12 cellular contexts compared by ENCODE assay signal in the genomic region with DNA sequence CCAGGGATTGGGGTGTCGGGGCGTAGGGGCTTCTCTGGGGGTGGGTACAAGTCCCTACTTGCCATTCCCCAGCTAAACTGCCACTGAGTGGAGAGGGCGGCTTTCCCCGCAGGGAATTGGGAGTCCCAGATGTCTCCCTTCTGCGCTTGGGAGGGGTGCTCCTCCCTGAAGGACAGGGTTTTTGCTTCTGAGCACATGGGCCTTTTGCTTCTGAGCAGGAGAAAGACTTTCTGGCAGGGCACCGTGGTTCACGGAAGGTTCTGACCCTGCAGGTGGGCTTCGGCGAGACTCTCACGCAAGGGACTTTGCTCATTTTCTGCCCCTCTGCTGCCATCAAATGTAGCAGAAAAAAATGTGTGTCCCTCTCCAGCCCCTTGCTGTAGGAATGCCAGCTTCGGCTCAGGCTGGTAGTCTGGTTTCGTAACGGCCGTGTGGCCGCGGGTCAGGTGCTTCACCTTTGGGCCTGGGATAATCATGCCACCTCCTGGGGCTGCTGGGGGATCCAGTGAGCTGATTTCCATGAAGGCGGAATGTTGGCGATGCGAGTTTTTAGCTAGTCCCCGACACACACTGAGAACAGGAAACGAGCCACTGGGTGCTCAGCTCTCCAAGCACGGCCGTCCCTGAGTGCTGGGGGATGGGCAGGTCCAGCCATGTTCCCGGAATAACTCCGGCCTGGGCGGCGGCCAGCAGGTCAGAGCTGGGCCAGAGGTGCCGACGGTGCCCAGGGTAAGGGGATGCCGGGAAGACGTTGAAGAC.
DNase-seq lines count a peak whose midpoint lies in the region; ATAC-seq and TF ChIP-seq lines count a peak whose summit lies in the region.
"Had no signal": no experiment of that assay in that cellular context is flagged by ENCODE, and none has a peak within 500 bp of the region (broad histone marks: within the 10 kb centered on the region; RNA-seq: fewer than 3 reads in every experiment).

No MANE protein-coding gene starts in this region.

- no peaks in the 10 kb centered on the region for H3K36me3 Mint-ChIP-seq in neural progenitor cell
- H3K36me3 Mint-ChIP-seq: memory B cell had no signal

- ATAC-seq in RWPE2 (ENCODE audit: low read depth) (peak; percentile 27; the same call in 1 of the 3 replicates), left cardiac atrium (peak; percentile 91 to 93)

- no peak overlapping the region for H3K27ac Mint-ChIP-seq in neural progenitor cell
- H3K27ac Mint-ChIP-seq: activated T-cell treated with anti-CD3 and anti-CD28 coated beads, Interleukin-2, amount 50 U/mL, for 24 hours; memory B cell had no signal

- H3K36me3 ChIP-seq in RWPE2 (ENCODE audit: low read depth) (no peaks in the 10 kb centered on the region), neural progenitor cell (no peaks in the 10 kb centered on the region)

- H3K27me3 ChIP-seq in RWPE2 (ENCODE audit: insufficient read depth, poor library complexity, severe bottlenecking) (no peaks in the 10 kb centered on the region), neural progenitor cell (no peaks in the 10 kb centered on the region)

- no peak overlapping the region for H3K27ac ChIP-seq in RWPE2 (ENCODE audit: poor library complexity, severe bottlenecking)
- no peak overlapping the region for H3K27ac ChIP-seq in neural progenitor cell

- no peaks in the 10 kb centered on the region for H3K9me3 ChIP-seq in RWPE2 (ENCODE audit: severe bottlenecking)
- H3K9me3 ChIP-seq in neural progenitor cell (ENCODE audit: low read depth): no peaks in the 10 kb centered on the region

- no peaks in the 10 kb centered on the region for H3K9me3 Mint-ChIP-seq in neural progenitor cell
- H3K9me3 Mint-ChIP-seq: activated T-cell treated with anti-CD3 and anti-CD28 coated beads, Interleukin-2, amount 50 U/mL, for 24 hours; memory B cell had no signal

- peaks cover 2% of the 10 kb centered on the region for H3K27me3 Mint-ChIP-seq in neural progenitor cell (ENCODE audit: insufficient read depth, low read depth)

- no peak overlapping the region for H3K9ac ChIP-seq in neural progenitor cell

- intact Hi-C loops in left cardiac atrium (cut with DNase I): no loop called here

- H3K4me3 Mint-ChIP-seq in neural progenitor cell: no peak overlapping the region
- H3K4me3 Mint-ChIP-seq: activated T-cell treated with anti-CD3 and anti-CD28 coated beads, Interleukin-2, amount 50 U/mL, for 24 hours; memory B cell had no signal

- H3K4me1 ChIP-seq in RWPE2 (ENCODE audit: insufficient read depth, poor library complexity, severe bottlenecking) (no peaks in the 10 kb centered on the region), neural progenitor cell (peaks cover 11% of the 10 kb centered on the region)

- H3K4me3 ChIP-seq in AG10803 (ENCODE audit: low read length): no peak overlapping the region
- H3K4me3 ChIP-seq in RWPE2 (ENCODE audit: severe bottlenecking): no peak overlapping the region
- H3K4me3 ChIP-seq in neural progenitor cell: no peak overlapping the region
- H3K4me3 ChIP-seq: smooth muscle cell had no signal

- DNase-seq in AG10803 (ENCODE audit: low read depth) (peak; percentile 6), RWPE2 (ENCODE audit: low spot score) (no peak), left cardiac atrium (peak; percentile 72), neural progenitor cell (ENCODE audit: low spot score) (peak; percentile 40), NAMALWA (ENCODE audit: low spot score) (no peak), COLO829 (ENCODE audit: low spot score) (no peak), mesenteric fat pad (ENCODE audit: low spot score) (no peak)
- DNase-seq in stimulated activated CD4-positive, alpha-beta T cell treated with anti-CD3 and anti-CD28 coated beads, Interleukin-2, amount 100 ng/mL, for 48 hours: no peak
- DNase-seq: activated T-cell treated with anti-CD3 and anti-CD28 coated beads, Interleukin-2, amount 50 U/mL, for 24 hours; NCI-H187 had no signal

- peak overlapping the region; percentile 34 for H2AFZ ChIP-seq in neural progenitor cell (replicated peaks)

- H3K79me2 ChIP-seq in neural progenitor cell (ENCODE audit: low read depth): no peaks in the 10 kb centered on the region

- H3K4me1 Mint-ChIP-seq in neural progenitor cell: peaks cover 26% of the 10 kb centered on the region
- H3K4me1 Mint-ChIP-seq: memory B cell had no signal

- TF ChIP-seq CTCF in AG10803 (conservative IDR thresholded peaks at IDR 0.05; ENCODE audit: low read length) (no peak), RWPE2 (IDR thresholded peaks at IDR 0.05; ENCODE audit: poor library complexity, severe bottlenecking) (no peak), neural progenitor cell (IDR thresholded peaks at IDR 0.05) (no peak)

- H4K20me1 ChIP-seq in neural progenitor cell (ENCODE audit: low read depth): no peaks in the 10 kb centered on the region

- no peaks in the 10 kb centered on the region for H3F3A ChIP-seq in neural progenitor cell (ENCODE audit: low read depth)

- peak overlapping the region; percentile 11 for H3K4me2 ChIP-seq in neural progenitor cell
- H3K4me2 ChIP-seq: smooth muscle cell had no signal

Comparison
In these comparisons a context has a peak if more than half of its experiments do, and no peak if none do; other contexts are left out.
1. DNase-seq: peak in AG10803 (single experiment), left cardiac atrium (single experiment) and neural progenitor cell (single experiment); none in RWPE2 (single experiment), stimulated activated CD4-positive, alpha-beta T cell treated with anti-CD3 and anti-CD28 coated beads, Interleukin-2, amount 100 ng/mL, for 48 hours (0 of 2), NAMALWA (single experiment), COLO829 (single experiment) and mesenteric fat pad (single experiment).